ENCODE assay signal across 8 cellular contexts in the genomic region with DNA sequence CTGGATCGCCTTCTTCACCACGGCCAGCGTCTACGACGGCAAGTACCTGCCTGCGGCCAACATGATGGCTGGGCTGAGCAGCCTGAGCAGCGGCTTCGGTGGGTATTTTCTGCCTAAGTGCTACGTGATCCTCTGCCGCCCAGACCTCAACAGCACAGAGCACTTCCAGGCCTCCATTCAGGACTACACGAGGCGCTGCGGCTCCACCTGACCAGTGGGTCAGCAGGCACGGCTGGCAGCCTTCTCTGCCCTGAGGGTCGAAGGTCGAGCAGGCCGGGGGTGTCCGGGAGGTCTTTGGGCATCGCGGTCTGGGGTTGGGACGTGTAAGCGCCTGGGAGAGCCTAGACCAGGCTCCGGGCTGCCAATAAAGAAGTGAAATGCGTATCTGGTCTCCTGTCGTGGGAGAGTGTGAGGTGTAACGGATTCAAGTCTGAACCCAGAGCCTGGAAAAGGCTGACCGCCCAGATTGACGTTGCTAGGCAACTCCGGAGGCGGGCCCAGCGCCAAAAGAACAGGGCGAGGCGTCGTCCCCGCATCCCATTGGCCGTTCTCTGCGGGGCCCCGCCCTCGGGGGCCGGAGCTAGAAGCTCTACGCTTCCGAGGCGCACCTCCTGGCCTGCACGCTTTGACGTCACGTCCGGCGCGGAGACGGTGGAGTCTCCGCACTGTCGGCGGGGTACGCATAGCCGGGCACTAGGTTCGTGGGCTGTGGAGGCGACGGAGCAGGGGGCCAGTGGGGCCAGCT. TPM values are rescaled to one million over a fixed set of nuclear protein-coding genes. Genes with fewer than 3 reads are reported as not detected.
DNase-seq lines count a peak whose midpoint lies in the region; ATAC-seq and TF ChIP-seq lines count a peak whose summit lies in the region.

A gene (plus strand): TSS at position 621 of the 745 bp plus-strand sequence. CDS start 616 bp downstream, outside the sequence.

- no peak for TF ChIP-seq CTCF in epithelial cell of esophagus (IDR thresholded peaks at IDR 0.05; ENCODE audit: insufficient read depth, low read depth, low read length, missing control alignments)

- ATAC-seq in GM21529 (IDR thresholded peaks at IDR 0.05; ENCODE audit: unreplicated experiment) = peak; percentile 96

- peaks cover 33% of the 10 kb centered on the region for H3K4me1 ChIP-seq in mononuclear cell (ENCODE audit: insufficient read depth, low read length)

- no peaks in the 10 kb centered on the region for H3K27me3 Mint-ChIP-seq in IgD-negative memory B cell

- no peaks in the 10 kb centered on the region for H3K9me3 ChIP-seq in mononuclear cell (ENCODE audit: low read depth, low read length)

- H3K27ac Mint-ChIP-seq in IgD-negative memory B cell = peak within 1 kb of the TSS; percentile 88 to 99 (median 97)

- peaks cover 12 to 27% (median 14%) of the 10 kb centered on the region in 3 donors for H3K4me1 Mint-ChIP-seq in IgD-negative memory B cell

- no peaks in the 10 kb centered on the region for H3K36me3 Mint-ChIP-seq in IgD-negative memory B cell

- DNase-seq in DMS 273 treated with DMSO at 0.1 percent for 48 hours (lab: John Stamatoyannopoulos, UW) (peak; percentile 93), OCI-M2 (lab: John Stamatoyannopoulos, UW; ENCODE audit: unreplicated experiment) (peak; percentile 60), activated T-cell treated with anti-CD3 and anti-CD28 coated beads for 4 hours (peak; percentile 95), epithelial cell of esophagus (ENCODE audit: low read depth) (peak; percentile 98)
- peak; percentile 89 to 95 for DNase-seq in stimulated activated CD8-positive, alpha-beta memory T cell treated with anti-CD3 and anti-CD28 coated beads, Interleukin-4, amount 100 ng/mL, for 1 hour (ENCODE audit: low read depth in 2 of 2, low spot score in 1 of 2)

- H3K4me3 Mint-ChIP-seq in IgD-negative memory B cell = peak within 1 kb of the TSS; percentile 89 to 99 (median 96)

- H3K4me3 ChIP-seq in epithelial cell of esophagus (ENCODE audit: low read length) (peak within 1 kb of the TSS; percentile 79), mononuclear cell (ENCODE audit: low read length) (peak within 1 kb of the TSS; percentile 81)

- no peaks in the 10 kb centered on the region for H3K27me3 ChIP-seq in mononuclear cell (ENCODE audit: insufficient read depth, low read length)

- no peaks in the 10 kb centered on the region for H3K9me3 Mint-ChIP-seq in IgD-negative memory B cell

RNA-seq across cellular contexts. Expression of the gene that starts here (rescaled TPM):
- 21.4 TPM for polyA plus RNA-seq in IgD-negative memory B cell
- total RNA-seq in mononuclear cell = 13.1 TPM

Comparison
In these comparisons a context has a peak if more than half of its experiments do, and no peak if none do; other contexts are left out.
1. Peak in every context shown above with its lines: DNase-seq, ATAC-seq and H3K4me3 ChIP-seq.